23 cellular contexts compared by ENCODE assay signal in genomic region chr10:35611750-35612149, GRCh38. TPM values are rescaled to one million over a fixed set of nuclear protein-coding genes. Genes with fewer than 3 reads are reported as not detected.
DNase-seq lines count a peak whose midpoint lies in the region; ATAC-seq, FAIRE-seq and TF ChIP-seq lines count a peak whose summit lies in the region.
"Had no signal": no experiment of that assay in that cellular context is flagged by ENCODE, and none has a peak within 500 bp of the region (broad histone marks: within the 10 kb centered on the region; RNA-seq: fewer than 3 reads in every experiment).

No MANE protein-coding gene starts in this region.

- in situ Hi-C loops in HepG2 (cut with HindIII; ENCODE audit: extremely low pct_ligation_motif_present, low pct_unique_long_range_greater_than_20kb) = no loop called here
- in situ Hi-C loops in K562 (cut with MboI) = no loop called here

- TF ChIP-seq RAD21 in HepG2 (CRISPR knock-in tag; IDR thresholded peaks at IDR 0.05) = no peak
- TF ChIP-seq RAD21 in K562 (CRISPR knock-in tag; conservative IDR thresholded peaks at IDR 0.05 in 1 of 2, IDR thresholded peaks at IDR 0.05 in 1 of 2) = no peak; a peak in 1 of 4 replicates

- CTCF ChIA-PET in HepG2 (lab: Yijun Ruan, JAX; ENCODE audit: low intra/inter-chr PET ratio, low total read pairs) (no interaction called here), K562 (lab: Yijun Ruan, JAX; ENCODE audit: low intra/inter-chr PET ratio) (no interaction called here)

- H3K79me2 ChIP-seq in HepG2 (ENCODE audit: insufficient read depth, low read length) = no peaks in the 10 kb centered on the region
- no peaks in the 10 kb centered on the region for H3K79me2 ChIP-seq in Karpas-422 (ENCODE audit: low read length)
- H3K79me2 ChIP-seq in K562 (ENCODE audit: control insufficient read depth, insufficient read depth, low read length) = no peaks in the 10 kb centered on the region

- no peaks in the 10 kb centered on the region for H3K9me2 ChIP-seq in Karpas-422 (replicated peaks; ENCODE audit: insufficient read depth, low read length)

- FAIRE-seq in HepG2 (lab: Jason Lieb, UNC) (no peak), K562 (lab: Jason Lieb, UNC) (no peak)
- FAIRE-seq: small intestine had no signal

- no peaks in the 10 kb centered on the region for H3K9me1 ChIP-seq in K562 (ENCODE audit: control insufficient read depth, insufficient read depth, low read length)

- intact Hi-C loops in HepG2 (cut with micrococcal nuclease; ENCODE audit: unreplicated experiment) = no loop called here
- intact Hi-C loops in right lobe of liver (cut with DNase I) = no loop called here
- intact Hi-C loops in K562 (cut with micrococcal nuclease) = loop anchor here (10.0 kb wide), 1 partner anchor 377 kb away; no protein-coding TSS in a partner anchor
- intact Hi-C loops in posterior vena cava (cut with DNase I) = no loop called here
- intact Hi-C loops in body of pancreas (cut with DNase I) = no loop called here

- H3K27me3 ChIP-seq in HepG2 (ENCODE audit: control insufficient read depth in 1 of 2, insufficient read depth in 2 of 2, low read length in 2 of 2) (no peaks in the 10 kb centered on the region; a peak in 1 of 5 replicates), right lobe of liver (peaks cover 0 to 5% of the 10 kb centered on the region in 2 donors), Karpas-422 (ENCODE audit: low read length) (no peaks in the 10 kb centered on the region), K562 (ENCODE audit: control insufficient read depth in 2 of 2, insufficient read depth in 2 of 2, low read length in 2 of 2) (peaks cover 8 to 29% of the 10 kb centered on the region in 2 experiments; a peak in 4 of 5 replicates), body of pancreas (peaks cover 0 to 10% of the 10 kb centered on the region in 2 donors)

- peak; percentile 77 for ATAC-seq in HepG2
- ATAC-seq in right lobe of liver = no peak
- ATAC-seq in K562 = peak; percentile 82
- ATAC-seq in body of pancreas = no peak
- ATAC-seq: left cardiac atrium had no signal

- H3K4me1 Mint-ChIP-seq in progenitor cell of endocrine pancreas (ENCODE audit: low read depth) = peaks cover 2% of the 10 kb centered on the region

- H3K9ac ChIP-seq in HepG2 (ENCODE audit: insufficient read depth, low read depth, low read length) = no peak overlapping the region
- no peak overlapping the region for H3K9ac ChIP-seq in Karpas-422 (ENCODE audit: low read length)
- no peak overlapping the region for H3K9ac ChIP-seq in K562 (ENCODE audit: insufficient read depth in 1 of 2, low read depth in 2 of 2, low read length in 2 of 2)

- H3K36me3 Mint-ChIP-seq in progenitor cell of endocrine pancreas (ENCODE audit: insufficient read depth) = peaks cover 2% of the 10 kb centered on the region
- H3K36me3 Mint-ChIP-seq: memory B cell had no signal

- peak overlapping the region; percentile 62 for H3K4me2 ChIP-seq in HepG2 (ENCODE audit: low read depth, low read length)
- no peak overlapping the region for H3K4me2 ChIP-seq in Karpas-422 (ENCODE audit: low read depth, low read length, poor library complexity, severe bottlenecking)
- no peak overlapping the region for H3K4me2 ChIP-seq in K562 (ENCODE audit: insufficient read depth, low read length)

- WGBS in HepG2 (ENCODE audit: low lambda C conversion rate) = 18% methylated on average over 6 of the region's 6 CpGs
- WGBS in right lobe of liver (ENCODE audit: insufficient coverage, low coverage, low lambda C conversion rate, missing lambda C conversion rate) = 60% methylated on average over 1 of the region's 6 CpGs
- 4% methylated on average over 6 of the region's 6 CpGs for WGBS in K562 (ENCODE audit: insufficient coverage, low coverage, missing lambda C conversion rate)
- WGBS in body of pancreas, 2 donors = 53 to 71% methylated on average over 6 of the region's 6 CpGs

- H3K27me3 Mint-ChIP-seq in progenitor cell of endocrine pancreas = peaks cover 7% of the 10 kb centered on the region

- no peak overlapping the region for H3K27ac ChIP-seq in HepG2 (ENCODE audit: extremely low read length, insufficient read depth, low read length)
- H3K27ac ChIP-seq in right lobe of liver = peak overlapping the region in 1 of 3 donors; percentile 51
- H3K27ac ChIP-seq in Karpas-422 (ENCODE audit: low read length) = peak overlapping the region; percentile 23; the same call in 1 of the 2 replicates
- no peak overlapping the region for H3K27ac ChIP-seq in K562 (ENCODE audit: extremely low read depth, low read depth, low read length)
- no peak overlapping the region for H3K27ac ChIP-seq in body of pancreas
- H3K27ac ChIP-seq: transverse colon had no signal

- POLR2A ChIA-PET in HepG2 (lab: Yijun Ruan, JAX) = no interaction called here
- POLR2A ChIA-PET in K562 (lab: Yijun Ruan, JAX) = interaction anchor here (0.8 to 1.2 kb wide), 2 partner anchors 29 to 319 kb away, joined by 3 to 7 read pairs; no protein-coding TSS in a partner anchor

- TF ChIP-seq POLR2A in HepG2 (IDR thresholded peaks at IDR 0.05; ENCODE audit: insufficient read depth in 1 of 2, low read depth in 2 of 2, low read length in 2 of 2) (no peak), right lobe of liver (IDR thresholded peaks at IDR 0.05) (no peak), K562 (conservative IDR thresholded peaks at IDR 0.05) (no peak), body of pancreas (IDR thresholded peaks at IDR 0.05) (no peak)

- BruUV-seq in HepG2 (replicated peaks; lab: Mats Ljungman, UMichigan) = no TSS peak
- no TSS peak for BruUV-seq in K562 (replicated peaks; lab: Mats Ljungman, UMichigan)

- peaks cover 33% of the 10 kb centered on the region for H3K4me1 ChIP-seq in HepG2 (ENCODE audit: insufficient read depth, low read length)
- H3K4me1 ChIP-seq in right lobe of liver = peaks cover 0 to 18% (median 0%) of the 10 kb centered on the region in 4 donors
- no peaks in the 10 kb centered on the region; the same call in 1 of the 2 replicates for H3K4me1 ChIP-seq in Karpas-422 (ENCODE audit: low read length)
- H3K4me1 ChIP-seq in K562 (replicated peaks in 1 of 2; ENCODE audit: control insufficient read depth in 2 of 2, insufficient read depth in 2 of 2, low read length in 2 of 2) = peaks cover 0 to 11% of the 10 kb centered on the region in 2 experiments; a peak in 2 of 5 replicates
- peaks cover 10% of the 10 kb centered on the region for H3K4me1 ChIP-seq in body of pancreas

- TF ChIP-seq CTCF in HepG2 (CRISPR knock-in tag; IDR thresholded peaks at IDR 0.05) (peak; percentile 65), right lobe of liver (IDR thresholded peaks at IDR 0.05) (no peak), K562 (IDR thresholded peaks at IDR 0.05 in 2 of 3, conservative IDR thresholded peaks at IDR 0.05 in 1 of 3; ENCODE audit: insufficient read depth in 2 of 3, low read depth in 1 of 3, low read length in 3 of 3) (peak; percentile 30 to 49 (median 38); a peak in 5 of 6 replicates), progenitor cell of endocrine pancreas (IDR thresholded peaks at IDR 0.05; ENCODE audit: unreplicated experiment) (peak; percentile 8), body of pancreas (IDR thresholded peaks at IDR 0.05) (no peak)

- H2AFZ ChIP-seq in HepG2 (ENCODE audit: low read length) (no peak overlapping the region), Karpas-422 (ENCODE audit: low read length) (no peak overlapping the region), K562 (ENCODE audit: low read depth, low read length) (no peak overlapping the region)

- peaks cover 6% of the 10 kb centered on the region for H3K9me3 Mint-ChIP-seq in progenitor cell of endocrine pancreas (ENCODE audit: low read depth)

- TF ChIP-seq EP300 in HepG2 (IDR thresholded peaks at IDR 0.05; ENCODE audit: low read depth in 2 of 2, low read length in 2 of 2) (no peak), HepG2 (CRISPR knock-in tag; IDR thresholded peaks at IDR 0.05; ENCODE audit: borderline replicate concordance) (no peak), K562 (IDR thresholded peaks at IDR 0.05; ENCODE audit: low read length) (no peak)

- no peak overlapping the region for H3K4me3 Mint-ChIP-seq in progenitor cell of endocrine pancreas (ENCODE audit: low read depth)
- H3K4me3 Mint-ChIP-seq: memory B cell had no signal

- DNase-seq in HepG2 (ENCODE audit: low spot score) (peak; percentile 20), right lobe of liver (no peak), Karpas-422 (peak; percentile 45), K562 (ENCODE audit: extremely low read depth in 1 of 4, low spot score in 3 of 4) (peak in 2 of 4 experiments; percentile 17 to 23), progenitor cell of endocrine pancreas (ENCODE audit: low spot score, unreplicated experiment) (no peak), posterior vena cava (ENCODE audit: low spot score) (no peak), SHP77 treated with DMSO at 0.1 percent for 48 hours (lab: John Stamatoyannopoulos, UW) (no peak), body of pancreas (no peak)
- DNase-seq: activated CD4-positive, CD25-positive, alpha-beta regulatory T cell treated with anti-CD3 and anti-CD28 coated beads, Interleukin-2, amount 50 U/mL, for 72 hours; activated effector memory CD4-positive, alpha-beta T cell treated with anti-CD3 and anti-CD28 coated beads, Interleukin-2, amount 50 U/mL, for 16 hours; C1 segment of cervical spinal cord; left cardiac atrium; naive B cell; NCI-H2171 treated with DMSO at 0.1 percent for 48 hours; NCI-H524 treated with DMSO at 0.1 percent for 48 hours; nucleus accumbens; OCI-M1; Right ventricle myocardium superior; small intestine; stimulated activated CD4-positive, alpha-beta T cell treated with anti-CD3 and anti-CD28 coated beads, Interleukin-1b, Interleukin-23, amount 100 ng/mL, for 48 hours; transverse colon had no signal

- H3K4me3 ChIP-seq in HepG2 (replicated peaks in 1 of 3; ENCODE audit: insufficient read depth in 1 of 3, low read depth in 2 of 3, low read length in 3 of 3) = no peak overlapping the region
- no peak overlapping the region for H3K4me3 ChIP-seq in right lobe of liver
- H3K4me3 ChIP-seq in Karpas-422 (ENCODE audit: low read length) = no peak overlapping the region
- no peak overlapping the region for H3K4me3 ChIP-seq in K562
- H3K4me3 ChIP-seq in body of pancreas = no peak overlapping the region
- H3K4me3 ChIP-seq: transverse colon had no signal

- H4K20me1 ChIP-seq in HepG2 (ENCODE audit: insufficient read depth, low read length) (no peaks in the 10 kb centered on the region), Karpas-422 (ENCODE audit: insufficient read depth, low read depth, low read length) (no peaks in the 10 kb centered on the region), K562 (replicated peaks; ENCODE audit: control insufficient read depth, insufficient read depth, low read length) (no peaks in the 10 kb centered on the region)

- H3K9me3 ChIP-seq in HepG2 (ENCODE audit: low read length) = 0 out of 2 replicates have a peak, but pooled peaks cover 7% of the 10 kb centered on the region
- no peaks in the 10 kb centered on the region for H3K9me3 ChIP-seq in right lobe of liver
- no peaks in the 10 kb centered on the region for H3K9me3 ChIP-seq in Karpas-422 (ENCODE audit: low read length)
- no peaks in the 10 kb centered on the region for H3K9me3 ChIP-seq in K562 (replicated peaks; ENCODE audit: control insufficient read depth, insufficient read depth, low read depth, low read length)
- no peaks in the 10 kb centered on the region for H3K9me3 ChIP-seq in body of pancreas
- H3K9me3 ChIP-seq: transverse colon had no signal

- H3K36me3 ChIP-seq in HepG2 (replicated peaks in 1 of 2; ENCODE audit: control insufficient read depth in 1 of 2, insufficient read depth in 2 of 2, low read length in 2 of 2) (no peaks in the 10 kb centered on the region), right lobe of liver (no peaks in the 10 kb centered on the region), Karpas-422 (ENCODE audit: insufficient read depth, low read length) (no peaks in the 10 kb centered on the region), K562 (ENCODE audit: control insufficient read depth, insufficient read depth, low read length) (no peaks in the 10 kb centered on the region), body of pancreas (replicated peaks in 1 of 2; ENCODE audit: insufficient read depth in 1 of 2, low read depth in 2 of 2) (no peaks in the 10 kb centered on the region)
- H3K36me3 ChIP-seq: transverse colon had no signal

- H3K27ac Mint-ChIP-seq in progenitor cell of endocrine pancreas = no peak overlapping the region
- H3K27ac Mint-ChIP-seq: memory B cell, naive B cell had no signal

RNA-seq across cellular contexts. Expression of gene GJD4, which starts 6.6 kb away (rescaled TPM):
- total RNA-seq in HepG2 (2016; rRNA removed; fragmentation: Illumina TruSeq; extraction: Trizol) = not detected in 2 replicates
- total RNA-seq in HepG2 (2016; cell fraction: cytosol; rRNA removed; fragmentation: Illumina TruSeq; extraction: Trizol; ENCODE audit: low read depth) = not detected in 2 replicates
- total RNA-seq in HepG2 (2016; cell fraction: insoluble cytoplasmic fraction; rRNA removed; fragmentation: Illumina TruSeq; extraction: Trizol) = not detected in 2 replicates
- not detected in 2 replicates for total RNA-seq in HepG2 (2016; cell fraction: membrane; rRNA removed; fragmentation: Illumina TruSeq; extraction: Trizol)
- total RNA-seq in HepG2 (2016; cell fraction: nucleus; rRNA removed; fragmentation: Illumina TruSeq; extraction: Trizol) = not detected in 2 replicates
- polyA plus RNA-seq in HepG2 (2011; rRNA removed) = not detected in 2 replicates
- not detected in 2 replicates for polyA plus RNA-seq in HepG2 (2011; cell fraction: cytosol; rRNA removed)
- polyA plus RNA-seq in HepG2 (2011; cell fraction: nucleus; rRNA removed) = not detected in 2 replicates
- polyA plus RNA-seq in HepG2 (2012) = not detected in 2 replicates
- not detected in 2 replicates for polyA plus RNA-seq in HepG2 (2016; cell fraction: cytosol; fragmentation: Illumina TruSeq; extraction: Trizol; ENCODE audit: low read depth)
- not detected in 2 replicates for polyA plus RNA-seq in HepG2 (2016; cell fraction: insoluble cytoplasmic fraction; fragmentation: Illumina TruSeq; extraction: Trizol; ENCODE audit: low read depth)
- polyA plus RNA-seq in HepG2 (2016; cell fraction: membrane; fragmentation: Illumina TruSeq; extraction: Trizol; ENCODE audit: low read depth) = not detected in 2 replicates
- polyA plus RNA-seq in HepG2 (2016; cell fraction: nucleus; fragmentation: Illumina TruSeq; extraction: Trizol; ENCODE audit: insufficient read depth, low read depth) = not detected in 2 replicates
- polyA minus RNA-seq in HepG2 (2011; rRNA and poly(A)+ RNA removed; ENCODE audit: low replicate concordance) = not detected in 2 replicates
- not detected in 2 replicates for polyA minus RNA-seq in HepG2 (2011; cell fraction: cytosol; rRNA and poly(A)+ RNA removed)
- not detected in 2 replicates for polyA minus RNA-seq in HepG2 (2011; cell fraction: nucleus; rRNA and poly(A)+ RNA removed)
- not detected for total RNA-seq in right lobe of liver
- not detected in 2 replicates for total RNA-seq in Karpas-422 (2014; rRNA removed; shearing (Covaris generic); ENCODE audit: low replicate concordance)
- total RNA-seq in K562 (2011; cell fraction: chromatin; rRNA removed; ENCODE audit: low replicate concordance) = not detected in 2 replicates
- not detected in 2 replicates for total RNA-seq in K562 (2011; cell fraction: nucleolus; rRNA removed)
- not detected in 2 replicates for total RNA-seq in K562 (2011; cell fraction: nucleoplasm; rRNA removed)
- total RNA-seq in K562 (2014; rRNA removed) = not detected in 2 replicates
- not detected in 2 replicates for total RNA-seq in K562 (2014; rRNA removed; fragmentation: Illumina TruSeq; extraction: Trizol)
- not detected in 2 replicates for total RNA-seq in K562 (2015; rRNA removed; fragmentation: Illumina TruSeq; extraction: Trizol)
- total RNA-seq in K562 (2021) = not detected in 2 replicates
- not detected in 2 replicates for polyA plus RNA-seq in K562 (2011; rRNA removed)
- polyA plus RNA-seq in K562 (2011; cell fraction: cytosol; rRNA removed) = not detected in 2 replicates
- not detected in 2 replicates for polyA plus RNA-seq in K562 (2011; cell fraction: nucleus; rRNA removed)
- 0.07 TPM in 1 of 2 replicates, not detected in the other for polyA plus RNA-seq in K562 (2012)
- polyA plus RNA-seq in K562 (2014; fragmentation: Illumina TruSeq; extraction: Trizol) = not detected in 2 replicates
- polyA plus RNA-seq in K562 (2014; fragmentation: Nextera tagmentation; extraction: Ambion mirVana) = not detected
- not detected in 2 replicates for polyA plus RNA-seq in K562 (2014; rRNA removed)
- not detected in 2 replicates for polyA minus RNA-seq in K562 (2011; rRNA and poly(A)+ RNA removed)
- not detected in 2 replicates for polyA minus RNA-seq in K562 (2011; cell fraction: cytosol; rRNA and poly(A)+ RNA removed)
- polyA minus RNA-seq in K562 (2011; cell fraction: nucleus; rRNA and poly(A)+ RNA removed) = not detected in 2 replicates
- 0.24 TPM in 1 of 2 replicates, not detected in the other for total RNA-seq in progenitor cell of endocrine pancreas
- total RNA-seq in posterior vena cava = not detected
- total RNA-seq in body of pancreas = not detected
- total RNA-seq: left cardiac atrium, M059J, Right ventricle myocardium superior, transverse colon had no signal

RNA-seq across cellular contexts. Expression of gene FZD8, which starts 30.3 kb away (rescaled TPM):
- total RNA-seq in HepG2 (2016; rRNA removed; fragmentation: Illumina TruSeq; extraction: Trizol) = 0.07 TPM in 1 of 2 replicates, not detected in the other
- not detected in 2 replicates for total RNA-seq in HepG2 (2016; cell fraction: cytosol; rRNA removed; fragmentation: Illumina TruSeq; extraction: Trizol; ENCODE audit: low read depth)
- 0.09 TPM in 1 of 2 replicates, not detected in the other for total RNA-seq in HepG2 (2016; cell fraction: insoluble cytoplasmic fraction; rRNA removed; fragmentation: Illumina TruSeq; extraction: Trizol)
- 0.03 TPM in 2 replicates for total RNA-seq in HepG2 (2016; cell fraction: membrane; rRNA removed; fragmentation: Illumina TruSeq; extraction: Trizol)
- total RNA-seq in HepG2 (2016; cell fraction: nucleus; rRNA removed; fragmentation: Illumina TruSeq; extraction: Trizol) = 0.09 and 0.16 TPM in 2 replicates
- polyA plus RNA-seq in HepG2 (2011; rRNA removed) = 0.03 and 0.05 TPM in 2 replicates
- 0.01 TPM in 2 replicates for polyA plus RNA-seq in HepG2 (2011; cell fraction: cytosol; rRNA removed)
- 0.05 and 0.09 TPM in 2 replicates for polyA plus RNA-seq in HepG2 (2011; cell fraction: nucleus; rRNA removed)
- polyA plus RNA-seq in HepG2 (2012) = not detected in 2 replicates
- not detected in 2 replicates for polyA plus RNA-seq in HepG2 (2016; cell fraction: cytosol; fragmentation: Illumina TruSeq; extraction: Trizol; ENCODE audit: low read depth)
- polyA plus RNA-seq in HepG2 (2016; cell fraction: insoluble cytoplasmic fraction; fragmentation: Illumina TruSeq; extraction: Trizol; ENCODE audit: low read depth) = not detected in 2 replicates
- not detected in 2 replicates for polyA plus RNA-seq in HepG2 (2016; cell fraction: membrane; fragmentation: Illumina TruSeq; extraction: Trizol; ENCODE audit: low read depth)
- polyA plus RNA-seq in HepG2 (2016; cell fraction: nucleus; fragmentation: Illumina TruSeq; extraction: Trizol; ENCODE audit: insufficient read depth, low read depth) = 0.21 TPM in 1 of 2 replicates, not detected in the other
- 3.8 TPM in 1 of 2 replicates, not detected in the other for polyA minus RNA-seq in HepG2 (2011; rRNA and poly(A)+ RNA removed; ENCODE audit: low replicate concordance)
- 0.10 TPM in 1 of 2 replicates, not detected in the other for polyA minus RNA-seq in HepG2 (2011; cell fraction: cytosol; rRNA and poly(A)+ RNA removed)
- not detected in 2 replicates for polyA minus RNA-seq in HepG2 (2011; cell fraction: nucleus; rRNA and poly(A)+ RNA removed)
- 1 to 10 TPM; 2.3 to 4.6 (median 3.8) TPM for total RNA-seq in right lobe of liver
- 0.52 TPM in 1 of 2 replicates, not detected in the other for total RNA-seq in Karpas-422 (2014; rRNA removed; shearing (Covaris generic); ENCODE audit: low replicate concordance)
- 0.51 and 1.3 TPM in 2 replicates for total RNA-seq in K562 (2011; cell fraction: chromatin; rRNA removed; ENCODE audit: low replicate concordance)
- 2.8 and 2.9 TPM in 2 replicates for total RNA-seq in K562 (2011; cell fraction: nucleolus; rRNA removed)
- total RNA-seq in K562 (2011; cell fraction: nucleoplasm; rRNA removed) = 0.69 and 1.0 TPM in 2 replicates
- 0.64 and 0.94 TPM in 2 replicates for total RNA-seq in K562 (2014; rRNA removed)
- total RNA-seq in K562 (2014; rRNA removed; fragmentation: Illumina TruSeq; extraction: Trizol) = 0.13 and 0.18 TPM in 2 replicates
- 0.29 and 0.30 TPM in 2 replicates for total RNA-seq in K562 (2015; rRNA removed; fragmentation: Illumina TruSeq; extraction: Trizol)
- 1.2 and 1.4 TPM in 2 replicates for total RNA-seq in K562 (2021)
- 0.11 and 0.18 TPM in 2 replicates for polyA plus RNA-seq in K562 (2011; rRNA removed)
- polyA plus RNA-seq in K562 (2011; cell fraction: cytosol; rRNA removed) = 0.16 and 0.34 TPM in 2 replicates
- polyA plus RNA-seq in K562 (2011; cell fraction: nucleus; rRNA removed) = 0.42 and 0.57 TPM in 2 replicates
- 0.57 and 0.58 TPM in 2 replicates for polyA plus RNA-seq in K562 (2012)
- 0.13 and 0.24 TPM in 2 replicates for polyA plus RNA-seq in K562 (2014; fragmentation: Illumina TruSeq; extraction: Trizol)
- polyA plus RNA-seq in K562 (2014; fragmentation: Nextera tagmentation; extraction: Ambion mirVana) = under 1 TPM in 1 of 2 experiments, not detected in 1; 0.03 TPM
- 0.13 and 0.43 TPM in 2 replicates for polyA plus RNA-seq in K562 (2014; rRNA removed)
- 0.21 and 0.25 TPM in 2 replicates for polyA minus RNA-seq in K562 (2011; rRNA and poly(A)+ RNA removed)
- 0.48 and 0.64 TPM in 2 replicates for polyA minus RNA-seq in K562 (2011; cell fraction: cytosol; rRNA and poly(A)+ RNA removed)
- 1.2 and 2.0 TPM in 2 replicates for polyA minus RNA-seq in K562 (2011; cell fraction: nucleus; rRNA and poly(A)+ RNA removed)
- total RNA-seq in progenitor cell of endocrine pancreas = 27.4 TPM in 2 replicates
- 10 to 100 TPM in 1 of 2 donors, 1 to 10 TPM in 1; 9.5 to 16.1 TPM for total RNA-seq in posterior vena cava
- total RNA-seq in body of pancreas = 10 to 100 TPM in 1 of 2 donors, 1 to 10 TPM in 1; 4.7 to 12.9 TPM

Comparison
In these comparisons a context has a peak if more than half of its experiments do, and no peak if none do; other contexts are left out.
1. ATAC-seq: peak in HepG2 (single experiment) and K562 (single experiment); none in right lobe of liver (0 of 4) and body of pancreas (single experiment).
2. DNase-seq: peak in HepG2 (single experiment) and Karpas-422 (single experiment); none in right lobe of liver (0 of 3), progenitor cell of endocrine pancreas (single experiment), posterior vena cava (single experiment), SHP77 treated with DMSO at 0.1 percent for 48 hours (single experiment) and body of pancreas (0 of 4).
3. CTCF ChIP-seq: peak in HepG2 (single experiment), K562 (3 of 3) and progenitor cell of endocrine pancreas (single experiment); none in right lobe of liver (0 of 4) and body of pancreas (0 of 7).
4. Of the 241 proteins assayed by ChIP-seq in both HepG2 and K562: peak only in HepG2: SMC3 and STAG1; only in K562: none; in both: CTCF; in neither: 238.